In genomic region chr10:69407621-69408301, GRCh38 we compare ENCODE assay signal across 8 cellular contexts. TPM values are rescaled to one million over a fixed set of nuclear protein-coding genes. Genes with fewer than 3 reads are reported as not detected.
DNase-seq lines count a peak whose midpoint lies in the region; ATAC-seq and TF ChIP-seq lines count a peak whose summit lies in the region.

No MANE protein-coding gene starts in this region.

- no peak overlapping the region for H3K4ac ChIP-seq in mesendoderm (ENCODE audit: low read depth, low read length)

- H2BK15ac ChIP-seq in mesendoderm (replicated peaks; ENCODE audit: low read depth), result no peak overlapping the region

- TF ChIP-seq POLR2A in NB4 (IDR thresholded peaks at IDR 0.05; ENCODE audit: extremely low read depth, insufficient read length), result no peak

- peak overlapping the region; percentile 32 for H2AK5ac ChIP-seq in mesendoderm (ENCODE audit: low read length)

- H4K5ac ChIP-seq in mesendoderm (ENCODE audit: low read length), result no peak overlapping the region

- no peak overlapping the region for H3K23ac ChIP-seq in mesendoderm (ENCODE audit: low read length)

- ATAC-seq in HG03175 (IDR thresholded peaks at IDR 0.05; ENCODE audit: unreplicated experiment) (no peak), GM19035 (IDR thresholded peaks at IDR 0.05; ENCODE audit: unreplicated experiment) (no peak)

- peak overlapping the region; percentile 62 for H3K56ac ChIP-seq in mesendoderm (ENCODE audit: low read length)

- TF ChIP-seq CTCF in NB4 (IDR thresholded peaks at IDR 0.05; ENCODE audit: low read depth, low read length) (peak; percentile 69), astrocyte of the cerebellum (IDR thresholded peaks at IDR 0.05; ENCODE audit: low read depth, low read length, missing control alignments) (peak; percentile 31)

- H2BK5ac ChIP-seq in mesendoderm (ENCODE audit: low read length), result no peak overlapping the region

- DNase-seq in NCI-H2081 (lab: John Stamatoyannopoulos, UW), result peak; percentile 9 to 47
- DNase-seq in NCI-H2081 treated with DMSO at 0.1 percent for 48 hours (lab: John Stamatoyannopoulos, UW), result no peak
- DNase-seq in NB4 (ENCODE audit: low read depth), result peak; percentile 71
- no peak for DNase-seq in astrocyte of the cerebellum (ENCODE audit: low read depth)
- peak; percentile 70 for DNase-seq in mesendoderm
- no peak for DNase-seq in epidermal melanocyte (ENCODE audit: insufficient read length, low spot score)

- H3K4me1 ChIP-seq in mesendoderm (ENCODE audit: control insufficient read depth, low read depth, low read length), result no peaks in the 10 kb centered on the region

- H3K79me1 ChIP-seq in mesendoderm (ENCODE audit: low read length), result no peaks in the 10 kb centered on the region

- no peaks in the 10 kb centered on the region for H3K27me3 ChIP-seq in mesendoderm (ENCODE audit: insufficient read depth, low read length, poor library complexity)

- in situ Hi-C loops in astrocyte of the cerebellum (cut with HindIII; ENCODE audit: low sequenced_read_pairs), result loop anchor here (5.0 kb wide), 2 partner anchors 180 to 230 kb away; no protein-coding TSS in a partner anchor

- peak overlapping the region; percentile 24 for H3K9ac ChIP-seq in mesendoderm (ENCODE audit: low read length)

- H3K36me3 ChIP-seq in mesendoderm (ENCODE audit: control insufficient read depth, insufficient read depth, low read length), result no peaks in the 10 kb centered on the region

- H3K4me3 ChIP-seq in NB4 (ENCODE audit: low read depth, low read length) (no peak overlapping the region), astrocyte of the cerebellum (ENCODE audit: low read depth, low read length) (no peak overlapping the region), mesendoderm (ENCODE audit: low read length) (no peak overlapping the region)

- H3K27ac ChIP-seq in mesendoderm (ENCODE audit: low read depth, low read length), result no peak overlapping the region

- no CpG with 5 or more reads among the region's 14 CpGs for WGBS in mesendoderm (ENCODE audit: extremely low coverage, insufficient coverage, low lambda C conversion rate)

- H3K79me2 ChIP-seq in mesendoderm (ENCODE audit: control insufficient read depth, insufficient read depth, low read length), result no peaks in the 10 kb centered on the region

- H2BK120ac ChIP-seq in mesendoderm (ENCODE audit: low read depth, low read length), result no peak overlapping the region

- no peak overlapping the region for H4K8ac ChIP-seq in mesendoderm (ENCODE audit: low read depth, low read length)

- no peak overlapping the region for H3K4me2 ChIP-seq in mesendoderm (ENCODE audit: low read length)

- no peak overlapping the region for H3K18ac ChIP-seq in mesendoderm (ENCODE audit: low read length)

RNA-seq across cellular contexts. Expression of gene TACR2, which starts 9.0 kb away (rescaled TPM):
- 0.01 TPM for polyA plus RNA-seq in mesendoderm (2013, experiment 1 of 2)
- 0.03 TPM for polyA plus RNA-seq in mesendoderm (2013, experiment 2 of 2)

RNA-seq across cellular contexts. Expression of gene TSPAN15, which starts 43.5 kb away (rescaled TPM):
- 1.3 TPM for polyA plus RNA-seq in mesendoderm (2013, experiment 1 of 2)
- polyA plus RNA-seq in mesendoderm (2013, experiment 2 of 2), result 1.3 TPM

Comparison
In these comparisons a context has a peak if more than half of its experiments do, and no peak if none do; other contexts are left out.
1. DNase-seq: peak in NCI-H2081 (2 of 2), NB4 (single experiment) and mesendoderm (single experiment); none in NCI-H2081 treated with DMSO at 0.1 percent for 48 hours (single experiment), astrocyte of the cerebellum (single experiment) and epidermal melanocyte (single experiment).